Comparison of ENCODE assay signal across 1 cellular context in the genomic region with DNA sequence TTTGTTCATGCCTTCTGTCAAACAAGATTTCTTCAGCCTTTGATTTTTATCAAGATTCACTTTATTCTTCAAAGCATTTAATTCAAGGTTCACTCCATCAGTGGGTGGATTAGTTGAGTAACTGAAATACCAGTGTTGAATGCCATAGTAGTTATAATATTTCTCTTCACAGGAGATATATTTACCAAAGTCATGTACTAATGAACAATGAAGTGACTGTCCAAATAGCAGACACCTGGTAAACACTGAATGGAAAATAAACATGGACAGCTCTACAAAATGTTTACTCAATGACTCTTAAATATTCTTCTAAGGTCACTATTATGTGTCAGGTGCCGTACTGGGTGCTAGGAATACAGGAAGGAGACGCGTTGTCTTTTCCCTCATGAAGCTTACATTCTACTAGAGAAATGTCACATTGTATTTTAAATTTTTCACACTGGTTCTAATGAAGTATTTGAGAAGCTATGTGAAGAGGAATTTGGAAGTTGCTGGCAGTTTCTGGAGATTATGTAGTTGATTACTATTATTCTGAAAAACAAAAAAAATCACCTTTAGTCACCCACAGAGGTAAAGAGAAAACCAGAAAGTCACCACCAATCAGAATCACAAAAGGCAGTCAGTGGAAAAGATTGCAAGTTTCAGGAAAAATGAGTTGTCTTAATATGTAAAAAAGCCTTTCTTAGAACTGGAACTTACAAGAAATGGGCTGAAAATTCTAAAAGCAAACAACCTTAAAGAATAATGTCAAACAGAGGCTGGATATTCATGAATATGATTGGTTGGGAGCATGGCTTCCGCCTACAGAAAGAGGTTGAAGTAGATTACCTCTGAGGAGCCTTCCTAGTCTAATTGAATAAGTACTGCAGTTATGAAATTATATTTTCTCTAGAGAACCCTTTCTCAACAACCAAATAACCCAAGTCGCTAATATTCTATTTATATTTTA.
A peak's percentile ranks its signal among the peaks of the same experiment; 100 is the strongest.
TF ChIP-seq lines count a peak whose summit lies in the region.

No MANE protein-coding gene starts in this region.

TF ChIP-seq in HepG2, 621 proteins besides CTCF, POLR2A, EP300 and RAD21 (continued from another document and continues in another):
- TF ChIP-seq, protein P1, sequence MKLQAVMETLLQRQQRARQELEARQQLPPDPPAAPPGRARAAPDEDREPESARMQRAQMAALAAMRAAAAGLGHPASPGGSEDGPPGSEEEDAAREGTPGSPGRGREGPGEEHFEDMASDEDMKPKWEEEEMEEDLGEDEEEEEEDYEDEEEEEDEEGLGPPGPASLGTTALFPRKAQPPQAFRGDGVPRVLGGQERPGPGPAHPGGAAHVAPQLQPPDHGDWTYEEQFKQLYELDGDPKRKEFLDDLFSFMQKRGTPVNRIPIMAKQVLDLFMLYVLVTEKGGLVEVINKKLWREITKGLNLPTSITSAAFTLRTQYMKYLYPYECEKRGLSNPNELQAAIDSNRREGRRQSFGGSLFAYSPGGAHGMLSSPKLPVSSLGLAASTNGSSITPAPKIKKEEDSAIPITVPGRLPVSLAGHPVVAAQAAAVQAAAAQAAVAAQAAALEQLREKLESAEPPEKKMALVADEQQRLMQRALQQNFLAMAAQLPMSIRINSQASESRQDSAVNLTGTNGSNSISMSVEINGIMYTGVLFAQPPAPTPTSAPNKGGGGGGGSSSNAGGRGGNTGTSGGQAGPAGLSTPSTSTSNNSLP (IDR thresholded peaks at IDR 0.05; ENCODE audit: low read depth, low read length), result peak; percentile 88; the same call in 1 of the 2 replicates
- TF ChIP-seq, protein P2, sequence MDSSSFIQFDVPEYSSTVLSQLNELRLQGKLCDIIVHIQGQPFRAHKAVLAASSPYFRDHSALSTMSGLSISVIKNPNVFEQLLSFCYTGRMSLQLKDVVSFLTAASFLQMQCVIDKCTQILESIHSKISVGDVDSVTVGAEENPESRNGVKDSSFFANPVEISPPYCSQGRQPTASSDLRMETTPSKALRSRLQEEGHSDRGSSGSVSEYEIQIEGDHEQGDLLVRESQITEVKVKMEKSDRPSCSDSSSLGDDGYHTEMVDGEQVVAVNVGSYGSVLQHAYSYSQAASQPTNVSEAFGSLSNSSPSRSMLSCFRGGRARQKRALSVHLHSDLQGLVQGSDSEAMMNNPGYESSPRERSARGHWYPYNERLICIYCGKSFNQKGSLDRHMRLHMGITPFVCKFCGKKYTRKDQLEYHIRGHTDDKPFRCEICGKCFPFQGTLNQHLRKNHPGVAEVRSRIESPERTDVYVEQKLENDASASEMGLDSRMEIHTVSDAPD (CRISPR knock-in tag; IDR thresholded peaks at IDR 0.05), result no peak
- no peak for TF ChIP-seq JUNB (CRISPR knock-in tag; IDR thresholded peaks at IDR 0.05; ENCODE audit: borderline replicate concordance)
- no peak for TF ChIP-seq ZFY (CRISPR knock-in tag; IDR thresholded peaks at IDR 0.05)
- TF ChIP-seq, protein P3, sequence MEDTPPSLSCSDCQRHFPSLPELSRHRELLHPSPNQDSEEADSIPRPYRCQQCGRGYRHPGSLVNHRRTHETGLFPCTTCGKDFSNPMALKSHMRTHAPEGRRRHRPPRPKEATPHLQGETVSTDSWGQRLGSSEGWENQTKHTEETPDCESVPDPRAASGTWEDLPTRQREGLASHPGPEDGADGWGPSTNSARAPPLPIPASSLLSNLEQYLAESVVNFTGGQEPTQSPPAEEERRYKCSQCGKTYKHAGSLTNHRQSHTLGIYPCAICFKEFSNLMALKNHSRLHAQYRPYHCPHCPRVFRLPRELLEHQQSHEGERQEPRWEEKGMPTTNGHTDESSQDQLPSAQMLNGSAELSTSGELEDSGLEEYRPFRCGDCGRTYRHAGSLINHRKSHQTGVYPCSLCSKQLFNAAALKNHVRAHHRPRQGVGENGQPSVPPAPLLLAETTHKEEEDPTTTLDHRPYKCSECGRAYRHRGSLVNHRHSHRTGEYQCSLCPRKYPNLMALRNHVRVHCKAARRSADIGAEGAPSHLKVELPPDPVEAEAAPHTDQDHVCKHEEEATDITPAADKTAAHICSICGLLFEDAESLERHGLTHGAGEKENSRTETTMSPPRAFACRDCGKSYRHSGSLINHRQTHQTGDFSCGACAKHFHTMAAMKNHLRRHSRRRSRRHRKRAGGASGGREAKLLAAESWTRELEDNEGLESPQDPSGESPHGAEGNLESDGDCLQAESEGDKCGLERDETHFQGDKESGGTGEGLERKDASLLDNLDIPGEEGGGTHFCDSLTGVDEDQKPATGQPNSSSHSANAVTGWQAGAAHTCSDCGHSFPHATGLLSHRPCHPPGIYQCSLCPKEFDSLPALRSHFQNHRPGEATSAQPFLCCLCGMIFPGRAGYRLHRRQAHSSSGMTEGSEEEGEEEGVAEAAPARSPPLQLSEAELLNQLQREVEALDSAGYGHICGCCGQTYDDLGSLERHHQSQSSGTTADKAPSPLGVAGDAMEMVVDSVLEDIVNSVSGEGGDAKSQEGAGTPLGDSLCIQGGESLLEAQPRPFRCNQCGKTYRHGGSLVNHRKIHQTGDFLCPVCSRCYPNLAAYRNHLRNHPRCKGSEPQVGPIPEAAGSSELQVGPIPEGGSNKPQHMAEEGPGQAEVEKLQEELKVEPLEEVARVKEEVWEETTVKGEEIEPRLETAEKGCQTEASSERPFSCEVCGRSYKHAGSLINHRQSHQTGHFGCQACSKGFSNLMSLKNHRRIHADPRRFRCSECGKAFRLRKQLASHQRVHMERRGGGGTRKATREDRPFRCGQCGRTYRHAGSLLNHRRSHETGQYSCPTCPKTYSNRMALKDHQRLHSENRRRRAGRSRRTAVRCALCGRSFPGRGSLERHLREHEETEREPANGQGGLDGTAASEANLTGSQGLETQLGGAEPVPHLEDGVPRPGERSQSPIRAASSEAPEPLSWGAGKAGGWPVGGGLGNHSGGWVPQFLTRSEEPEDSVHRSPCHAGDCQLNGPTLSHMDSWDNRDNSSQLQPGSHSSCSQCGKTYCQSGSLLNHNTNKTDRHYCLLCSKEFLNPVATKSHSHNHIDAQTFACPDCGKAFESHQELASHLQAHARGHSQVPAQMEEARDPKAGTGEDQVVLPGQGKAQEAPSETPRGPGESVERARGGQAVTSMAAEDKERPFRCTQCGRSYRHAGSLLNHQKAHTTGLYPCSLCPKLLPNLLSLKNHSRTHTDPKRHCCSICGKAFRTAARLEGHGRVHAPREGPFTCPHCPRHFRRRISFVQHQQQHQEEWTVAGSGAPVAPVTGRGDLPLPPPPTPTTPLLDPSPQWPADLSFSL (CRISPR knock-in tag; IDR thresholded peaks at IDR 0.05), result no peak
- no peak for TF ChIP-seq FOXC1 (CRISPR knock-in tag; IDR thresholded peaks at IDR 0.05; ENCODE audit: borderline replicate concordance)
- TF ChIP-seq THAP11 (CRISPR knock-in tag; IDR thresholded peaks at IDR 0.05), result 0 out of 2 replicates have a peak, but pooled peaks have one; percentile 22
- TF ChIP-seq, protein P4, sequence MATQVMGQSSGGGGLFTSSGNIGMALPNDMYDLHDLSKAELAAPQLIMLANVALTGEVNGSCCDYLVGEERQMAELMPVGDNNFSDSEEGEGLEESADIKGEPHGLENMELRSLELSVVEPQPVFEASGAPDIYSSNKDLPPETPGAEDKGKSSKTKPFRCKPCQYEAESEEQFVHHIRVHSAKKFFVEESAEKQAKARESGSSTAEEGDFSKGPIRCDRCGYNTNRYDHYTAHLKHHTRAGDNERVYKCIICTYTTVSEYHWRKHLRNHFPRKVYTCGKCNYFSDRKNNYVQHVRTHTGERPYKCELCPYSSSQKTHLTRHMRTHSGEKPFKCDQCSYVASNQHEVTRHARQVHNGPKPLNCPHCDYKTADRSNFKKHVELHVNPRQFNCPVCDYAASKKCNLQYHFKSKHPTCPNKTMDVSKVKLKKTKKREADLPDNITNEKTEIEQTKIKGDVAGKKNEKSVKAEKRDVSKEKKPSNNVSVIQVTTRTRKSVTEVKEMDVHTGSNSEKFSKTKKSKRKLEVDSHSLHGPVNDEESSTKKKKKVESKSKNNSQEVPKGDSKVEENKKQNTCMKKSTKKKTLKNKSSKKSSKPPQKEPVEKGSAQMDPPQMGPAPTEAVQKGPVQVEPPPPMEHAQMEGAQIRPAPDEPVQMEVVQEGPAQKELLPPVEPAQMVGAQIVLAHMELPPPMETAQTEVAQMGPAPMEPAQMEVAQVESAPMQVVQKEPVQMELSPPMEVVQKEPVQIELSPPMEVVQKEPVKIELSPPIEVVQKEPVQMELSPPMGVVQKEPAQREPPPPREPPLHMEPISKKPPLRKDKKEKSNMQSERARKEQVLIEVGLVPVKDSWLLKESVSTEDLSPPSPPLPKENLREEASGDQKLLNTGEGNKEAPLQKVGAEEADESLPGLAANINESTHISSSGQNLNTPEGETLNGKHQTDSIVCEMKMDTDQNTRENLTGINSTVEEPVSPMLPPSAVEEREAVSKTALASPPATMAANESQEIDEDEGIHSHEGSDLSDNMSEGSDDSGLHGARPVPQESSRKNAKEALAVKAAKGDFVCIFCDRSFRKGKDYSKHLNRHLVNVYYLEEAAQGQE (IDR thresholded peaks at IDR 0.05; ENCODE audit: borderline replicate concordance in 1 of 2, low read depth in 1 of 2, low read length in 2 of 2), result no peak
- no peak for TF ChIP-seq GATAD1 (CRISPR knock-in tag; IDR thresholded peaks at IDR 0.05)
- TF ChIP-seq, protein P5, sequence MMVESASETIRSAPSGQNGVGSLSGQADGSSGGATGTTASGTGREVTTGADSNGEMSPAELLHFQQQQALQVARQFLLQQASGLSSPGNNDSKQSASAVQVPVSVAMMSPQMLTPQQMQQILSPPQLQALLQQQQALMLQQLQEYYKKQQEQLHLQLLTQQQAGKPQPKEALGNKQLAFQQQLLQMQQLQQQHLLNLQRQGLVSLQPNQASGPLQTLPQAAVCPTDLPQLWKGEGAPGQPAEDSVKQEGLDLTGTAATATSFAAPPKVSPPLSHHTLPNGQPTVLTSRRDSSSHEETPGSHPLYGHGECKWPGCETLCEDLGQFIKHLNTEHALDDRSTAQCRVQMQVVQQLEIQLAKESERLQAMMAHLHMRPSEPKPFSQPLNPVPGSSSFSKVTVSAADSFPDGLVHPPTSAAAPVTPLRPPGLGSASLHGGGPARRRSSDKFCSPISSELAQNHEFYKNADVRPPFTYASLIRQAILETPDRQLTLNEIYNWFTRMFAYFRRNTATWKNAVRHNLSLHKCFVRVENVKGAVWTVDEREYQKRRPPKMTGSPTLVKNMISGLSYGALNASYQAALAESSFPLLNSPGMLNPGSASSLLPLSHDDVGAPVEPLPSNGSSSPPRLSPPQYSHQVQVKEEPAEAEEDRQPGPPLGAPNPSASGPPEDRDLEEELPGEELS (CRISPR knock-in tag; IDR thresholded peaks at IDR 0.05), result peak; percentile 85
- TF ChIP-seq, protein P6, sequence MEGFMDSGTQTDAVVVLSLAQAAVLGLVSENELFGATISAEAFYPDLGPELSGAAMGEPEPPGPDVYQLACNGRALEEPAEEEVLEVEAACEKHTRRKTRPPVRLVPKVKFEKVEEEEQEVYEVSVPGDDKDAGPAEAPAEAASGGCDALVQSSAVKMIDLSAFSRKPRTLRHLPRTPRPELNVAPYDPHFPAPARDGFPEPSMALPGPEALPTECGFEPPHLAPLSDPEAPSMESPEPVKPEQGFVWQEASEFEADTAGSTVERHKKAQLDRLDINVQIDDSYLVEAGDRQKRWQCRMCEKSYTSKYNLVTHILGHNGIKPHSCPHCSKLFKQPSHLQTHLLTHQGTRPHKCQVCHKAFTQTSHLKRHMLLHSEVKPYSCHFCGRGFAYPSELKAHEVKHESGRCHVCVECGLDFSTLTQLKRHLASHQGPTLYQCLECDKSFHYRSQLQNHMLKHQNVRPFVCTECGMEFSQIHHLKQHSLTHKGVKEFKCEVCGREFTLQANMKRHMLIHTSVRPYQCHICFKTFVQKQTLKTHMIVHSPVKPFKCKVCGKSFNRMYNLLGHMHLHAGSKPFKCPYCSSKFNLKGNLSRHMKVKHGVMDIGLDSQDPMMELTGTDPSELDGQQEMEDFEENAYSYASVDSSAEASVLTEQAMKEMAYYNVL (CRISPR knock-in tag; IDR thresholded peaks at IDR 0.05; ENCODE audit: borderline replicate concordance), result no peak
- TF ChIP-seq, protein P7, sequence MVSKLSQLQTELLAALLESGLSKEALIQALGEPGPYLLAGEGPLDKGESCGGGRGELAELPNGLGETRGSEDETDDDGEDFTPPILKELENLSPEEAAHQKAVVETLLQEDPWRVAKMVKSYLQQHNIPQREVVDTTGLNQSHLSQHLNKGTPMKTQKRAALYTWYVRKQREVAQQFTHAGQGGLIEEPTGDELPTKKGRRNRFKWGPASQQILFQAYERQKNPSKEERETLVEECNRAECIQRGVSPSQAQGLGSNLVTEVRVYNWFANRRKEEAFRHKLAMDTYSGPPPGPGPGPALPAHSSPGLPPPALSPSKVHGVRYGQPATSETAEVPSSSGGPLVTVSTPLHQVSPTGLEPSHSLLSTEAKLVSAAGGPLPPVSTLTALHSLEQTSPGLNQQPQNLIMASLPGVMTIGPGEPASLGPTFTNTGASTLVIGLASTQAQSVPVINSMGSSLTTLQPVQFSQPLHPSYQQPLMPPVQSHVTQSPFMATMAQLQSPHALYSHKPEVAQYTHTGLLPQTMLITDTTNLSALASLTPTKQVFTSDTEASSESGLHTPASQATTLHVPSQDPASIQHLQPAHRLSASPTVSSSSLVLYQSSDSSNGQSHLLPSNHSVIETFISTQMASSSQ (IDR thresholded peaks at IDR 0.05; ENCODE audit: low read depth), result no peak
- TF ChIP-seq, protein P7 (CRISPR knock-in tag; IDR thresholded peaks at IDR 0.05; ENCODE audit: borderline replicate concordance), result no peak; the same call in 1 of the 2 replicates
- TF ChIP-seq ZNF607 (CRISPR knock-in tag; IDR thresholded peaks at IDR 0.05; ENCODE audit: borderline replicate concordance), result no peak
- no peak for TF ChIP-seq DR1 (CRISPR knock-in tag; IDR thresholded peaks at IDR 0.05)
- TF ChIP-seq ZNF17 (CRISPR knock-in tag; IDR thresholded peaks at IDR 0.05), result no peak
- TF ChIP-seq, protein P8, sequence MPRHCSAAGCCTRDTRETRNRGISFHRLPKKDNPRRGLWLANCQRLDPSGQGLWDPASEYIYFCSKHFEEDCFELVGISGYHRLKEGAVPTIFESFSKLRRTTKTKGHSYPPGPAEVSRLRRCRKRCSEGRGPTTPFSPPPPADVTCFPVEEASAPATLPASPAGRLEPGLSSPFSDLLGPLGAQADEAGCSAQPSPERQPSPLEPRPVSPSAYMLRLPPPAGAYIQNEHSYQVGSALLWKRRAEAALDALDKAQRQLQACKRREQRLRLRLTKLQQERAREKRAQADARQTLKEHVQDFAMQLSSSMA (CRISPR knock-in tag; IDR thresholded peaks at IDR 0.05), result no peak
- TF ChIP-seq, protein P9, sequence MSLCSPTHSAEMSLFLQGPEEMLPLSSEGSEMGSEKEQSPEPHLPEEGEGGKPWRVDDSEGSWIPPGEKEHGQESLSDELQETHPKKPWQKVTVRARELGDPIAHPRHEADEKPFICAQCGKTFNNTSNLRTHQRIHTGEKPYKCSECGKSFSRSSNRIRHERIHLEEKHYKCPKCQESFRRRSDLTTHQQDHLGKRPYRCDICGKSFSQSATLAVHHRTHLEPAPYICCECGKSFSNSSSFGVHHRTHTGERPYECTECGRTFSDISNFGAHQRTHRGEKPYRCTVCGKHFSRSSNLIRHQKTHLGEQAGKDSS (CRISPR knock-in tag; IDR thresholded peaks at IDR 0.05; ENCODE audit: borderline replicate concordance, low read depth), result no peak
- no peak for TF ChIP-seq KDM5B (CRISPR knock-in tag; IDR thresholded peaks at IDR 0.05; ENCODE audit: borderline replicate concordance)
- TF ChIP-seq IKZF4 (CRISPR knock-in tag; IDR thresholded peaks at IDR 0.05; ENCODE audit: borderline replicate concordance, low read depth, not compliant biosample characterization), result no peak
- no peak for TF ChIP-seq CC2D1A (CRISPR knock-in tag; IDR thresholded peaks at IDR 0.05)
- TF ChIP-seq AKAP8 (CRISPR knock-in tag; IDR thresholded peaks at IDR 0.05), result no peak
